Comparison of ENCODE assay signal across 19 cellular contexts in the genomic region with DNA sequence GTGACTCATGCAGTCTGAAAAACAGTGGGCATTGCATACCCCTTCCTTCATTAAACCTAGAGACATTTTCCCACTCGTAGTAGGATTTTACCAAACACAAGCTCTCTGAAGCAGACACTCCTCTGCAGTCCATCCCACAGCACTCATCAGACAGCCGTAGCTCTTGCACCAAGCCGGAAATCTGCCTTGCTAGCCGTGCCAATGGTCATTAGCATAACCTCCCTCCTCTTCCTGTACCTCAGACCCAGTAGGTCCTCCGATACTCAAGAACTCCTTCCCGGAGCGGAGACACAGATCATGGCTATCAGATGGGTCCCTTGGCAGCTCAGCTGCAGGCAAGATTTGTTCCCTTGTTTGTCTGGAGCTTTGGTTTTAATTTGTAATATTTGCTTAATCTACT.
A peak's percentile ranks its signal among the peaks of the same experiment; 100 is the strongest.
DNase-seq lines count a peak whose midpoint lies in the region; ATAC-seq and TF ChIP-seq lines count a peak whose summit lies in the region.
"Had no signal": no experiment of that assay in that cellular context is flagged by ENCODE, and none has a peak within 500 bp of the region (broad histone marks: within the 10 kb centered on the region; RNA-seq: fewer than 3 reads in every experiment).

No MANE protein-coding gene starts in this region.

- H3K9me3 ChIP-seq in heart right ventricle (no peaks in the 10 kb centered on the region), lower lobe of right lung (no peaks in the 10 kb centered on the region), MG63 (no peaks in the 10 kb centered on the region)
- H3K9me3 ChIP-seq: A549, Caco-2 had no signal

- H3K36me3 ChIP-seq in heart right ventricle (no peaks in the 10 kb centered on the region), lower lobe of right lung (no peaks in the 10 kb centered on the region), MG63 (no peaks in the 10 kb centered on the region)

- POLR2A ChIA-PET in WTC11 (lab: Charles Lee), result no interaction called here

- WGBS in heart right ventricle, 2 donors, result 28 to 38% methylated on average over 7 of the region's 7 CpGs

- H3K27me3 Mint-ChIP-seq in WTC11 (ENCODE audit: low read depth), result no peaks in the 10 kb centered on the region
- H3K27me3 Mint-ChIP-seq: CD4-positive, alpha-beta T cell had no signal

- H3K4me3 ChIP-seq in heart right ventricle (peak overlapping the region in 3 of 10 donors; percentile 6 to 39 (median 13)), lower lobe of right lung (peak overlapping the region; percentile 3), MG63 (no peak overlapping the region)
- H3K4me3 ChIP-seq: A549, GM12878, PC-9 had no signal

- no peak overlapping the region for H3K4me3 Mint-ChIP-seq in WTC11
- H3K4me3 Mint-ChIP-seq: CD4-positive, alpha-beta T cell had no signal

- H3K4me1 ChIP-seq in heart right ventricle (peaks cover 0 to 16% (median 0%) of the 10 kb centered on the region in 9 donors), lower lobe of right lung (no peaks in the 10 kb centered on the region)
- H3K4me1 ChIP-seq: A549, Caco-2 had no signal

- H3K9me3 Mint-ChIP-seq in WTC11, result no peaks in the 10 kb centered on the region
- H3K9me3 Mint-ChIP-seq: CD4-positive, alpha-beta T cell had no signal

- intact Hi-C loops in heart right ventricle (cut with DNase I), result no loop called here
- intact Hi-C loops in Right ventricle myocardium superior (cut with DNase I), result no loop called here
- intact Hi-C loops in lower lobe of right lung (cut with DNase I), result no loop called here

- ATAC-seq in heart right ventricle, result peak in 6 of 8 donors; percentile 7 to 81 (median 55)
- ATAC-seq in Right ventricle myocardium superior (ENCODE audit: poor library complexity), result no peak
- peak; percentile 58 for ATAC-seq in WTC11
- no peak for ATAC-seq in lower lobe of right lung
- ATAC-seq: A549, GM12878 had no signal

- peak overlapping the region in 2 of 10 donors; percentile 20 to 33 for H3K27ac ChIP-seq in heart right ventricle
- no peak overlapping the region for H3K27ac ChIP-seq in lower lobe of right lung
- H3K27ac ChIP-seq: A549, PC-9 had no signal

- H3K27ac Mint-ChIP-seq in WTC11, result no peak overlapping the region
- H3K27ac Mint-ChIP-seq: CD4-positive, alpha-beta T cell had no signal

- H3K4me1 Mint-ChIP-seq in WTC11, result peaks cover 11% of the 10 kb centered on the region

- H3K36me3 Mint-ChIP-seq in WTC11, result no peaks in the 10 kb centered on the region

- CTCF ChIA-PET in WTC11 (lab: Charles Lee), result interaction anchor here (0.5 to 1.5 kb wide), 7 partner anchors 9 to 981 kb away, joined by 3 to 5 read pairs (median 3); no protein-coding TSS in a partner anchor

- H3K27me3 ChIP-seq in heart right ventricle (no peaks in the 10 kb centered on the region), lower lobe of right lung (ENCODE audit: low read depth) (no peaks in the 10 kb centered on the region), MG63 (no peaks in the 10 kb centered on the region)

- no peak for TF ChIP-seq CTCF in heart right ventricle (IDR thresholded peaks at IDR 0.05)
- TF ChIP-seq CTCF in WTC11 (IDR thresholded peaks at IDR 0.05), result no peak
- TF ChIP-seq CTCF in lower lobe of right lung (IDR thresholded peaks at IDR 0.05), result no peak

- DNase-seq in heart right ventricle, result peak in 1 of 2 donors; percentile 6
- no peak for DNase-seq in Right ventricle myocardium superior
- DNase-seq in WTC11 (ENCODE audit: low spot score), result no peak
- no peak for DNase-seq in lower lobe of right lung
- no peak for DNase-seq in NCI-H2081 treated with DMSO at 0.1 percent for 48 hours (lab: John Stamatoyannopoulos, UW)
- DNase-seq in amygdala (lab: John Stamatoyannopoulos, UW), result no peak
- DNase-seq in MG63, result no peak
- DNase-seq: Caco-2; CD4-positive, alpha-beta T cell; GF-D8; GOT3; Kasumi-1; NCI-H1092 treated with DMSO at 0.1 percent for 48 hours; NCI-H146; NCI-H2029 treated with DMSO at 0.1 percent for 48 hours; NCI-H524; PC-9 had no signal

TF ChIP-seq in WTC11, 78 proteins besides CTCF, POLR2A, EP300 and RAD21:
- TF ChIP-seq GTF2I (CRISPR knock-in tag; conservative IDR thresholded peaks at IDR 0.05), result no peak
- TF ChIP-seq STAT6 (CRISPR knock-in tag; conservative IDR thresholded peaks at IDR 0.05; ENCODE audit: low read depth), result no peak
- no peak for TF ChIP-seq ERG (CRISPR knock-in tag; IDR thresholded peaks at IDR 0.05)
- TF ChIP-seq MYBL2 (CRISPR knock-in tag; IDR thresholded peaks at IDR 0.05), result no peak
- TF ChIP-seq CBFB (CRISPR knock-in tag; IDR thresholded peaks at IDR 0.05; ENCODE audit: low read depth), result no peak
- TF ChIP-seq AFF4 (CRISPR knock-in tag; IDR thresholded peaks at IDR 0.05; ENCODE audit: borderline replicate concordance), result no peak
- no peak for TF ChIP-seq SP1 (CRISPR knock-in tag; conservative IDR thresholded peaks at IDR 0.05)
- TF ChIP-seq ZNF281 (CRISPR knock-in tag; IDR thresholded peaks at IDR 0.05), result no peak
- no peak for TF ChIP-seq KAT7 (CRISPR knock-in tag; IDR thresholded peaks at IDR 0.05; ENCODE audit: borderline replicate concordance)

Comparison
In these comparisons a context has a peak if more than half of its experiments do, and no peak if none do; other contexts are left out.
1. ATAC-seq: peak in heart right ventricle (6 of 8) and WTC11 (single experiment); none in Right ventricle myocardium superior (single experiment) and lower lobe of right lung (0 of 2).